ENCODE assay signal across 8 cellular contexts in the genomic region with DNA sequence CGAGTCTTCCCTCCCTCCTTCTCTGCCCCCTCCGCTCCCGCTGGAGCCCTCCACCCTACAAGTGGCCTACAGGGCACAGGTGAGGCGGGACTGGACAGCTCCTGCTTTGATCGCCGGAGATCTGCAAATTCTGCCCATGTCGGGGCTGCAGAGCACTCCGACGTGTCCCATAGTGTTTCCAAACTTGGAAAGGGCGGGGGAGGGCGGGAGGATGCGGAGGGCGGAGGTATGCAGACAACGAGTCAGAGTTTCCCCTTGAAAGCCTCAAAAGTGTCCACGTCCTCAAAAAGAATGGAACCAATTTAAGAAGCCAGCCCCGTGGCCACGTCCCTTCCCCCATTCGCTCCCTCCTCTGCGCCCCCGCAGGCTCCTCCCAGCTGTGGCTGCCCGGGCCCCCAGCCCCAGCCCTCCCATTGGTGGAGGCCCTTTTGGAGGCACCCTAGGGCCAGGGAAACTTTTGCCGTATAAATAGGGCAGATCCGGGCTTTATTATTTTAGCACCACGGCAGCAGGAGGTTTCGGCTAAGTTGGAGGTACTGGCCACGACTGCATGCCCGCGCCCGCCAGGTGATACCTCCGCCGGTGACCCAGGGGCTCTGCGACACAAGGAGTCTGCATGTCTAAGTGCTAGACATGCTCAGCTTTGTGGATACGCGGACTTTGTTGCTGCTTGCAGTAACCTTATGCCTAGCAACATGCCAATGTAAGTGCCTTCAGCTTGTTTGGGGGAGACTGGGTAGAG. TPM values are rescaled to one million over a fixed set of nuclear protein-coding genes. Genes with fewer than 3 reads are reported as not detected.
DNase-seq lines count a peak whose midpoint lies in the region; ATAC-seq and TF ChIP-seq lines count a peak whose summit lies in the region.

Gene COL1A2, plus strand, starts transcription at position 497 of the 742 bp plus-strand sequence. Its CDS starts 137 bp downstream, at position 634.

- in situ Hi-C loops in G401 (cut with HindIII; ENCODE audit: low sequenced_read_pairs), result no loop called here

- no peak for TF ChIP-seq EP300 in suprapubic skin (IDR thresholded peaks at IDR 0.05)

- H3K4me1 ChIP-seq in right lobe of liver (no peaks in the 10 kb centered on the region), suprapubic skin (peaks cover 16% of the 10 kb centered on the region)

- 5% methylated on average over 18 of the region's 34 CpGs for WGBS in right lobe of liver (ENCODE audit: insufficient coverage, low coverage, low lambda C conversion rate, missing lambda C conversion rate)
- 6% methylated on average over 11 of the region's 34 CpGs for WGBS in suprapubic skin

- H3K27ac ChIP-seq in right lobe of liver, result peak within 1 kb of the TSS; percentile 42 to 71 (median 49)
- H3K27ac ChIP-seq in suprapubic skin, result peak within 1 kb of the TSS; percentile 80

- peak; percentile 49 to 68 (median 62) for ATAC-seq in right lobe of liver
- ATAC-seq in HG03175 (IDR thresholded peaks at IDR 0.05; ENCODE audit: unreplicated experiment), result no peak

- no peaks in the 10 kb centered on the region for H3K9me3 ChIP-seq in right lobe of liver
- H3K9me3 ChIP-seq in suprapubic skin, result no peaks in the 10 kb centered on the region

- intact Hi-C loops in right lobe of liver (cut with DNase I), result no loop called here

- H3K36me3 ChIP-seq in right lobe of liver, result no peaks in the 10 kb centered on the region
- no peaks in the 10 kb centered on the region for H3K36me3 ChIP-seq in suprapubic skin

- H3K27me3 ChIP-seq in right lobe of liver (no peaks in the 10 kb centered on the region), suprapubic skin (peaks cover 5% of the 10 kb centered on the region)

- no peak for TF ChIP-seq POLR2A in right lobe of liver (IDR thresholded peaks at IDR 0.05)
- peak in 1 of 2 donors; percentile 67 for TF ChIP-seq POLR2A in suprapubic skin (IDR thresholded peaks at IDR 0.05)

- TF ChIP-seq CTCF in right lobe of liver (IDR thresholded peaks at IDR 0.05) (no peak), suprapubic skin (IDR thresholded peaks at IDR 0.05) (no peak)

- H3K4me3 ChIP-seq in right lobe of liver (peak within 1 kb of the TSS in 2 of 3 donors; percentile 26 to 31), suprapubic skin (peak within 1 kb of the TSS; percentile 47)

- DNase-seq in G401 (ENCODE audit: low spot score) (no peak), NCI-H69 (lab: John Stamatoyannopoulos, UW) (peak; percentile 79), dedifferentiated amniotic fluid mesenchymal stem cell (ENCODE audit: extremely low spot score) (peak; percentile 99), right lobe of liver (peak in 1 of 3 donors; percentile 39), suprapubic skin (ENCODE audit: low spot score in 2 of 2) (peak; percentile 84 to 92), NCI-H82 treated with DMSO at 0.1 percent for 48 hours (lab: John Stamatoyannopoulos, UW; ENCODE audit: unreplicated experiment) (no peak), kidney glomerular epithelial cell (lab: John Stamatoyannopoulos, UW) (no peak)

RNA-seq across cellular contexts. Expression of gene COL1A2, which starts in this region (rescaled TPM):
- 14.3 and 15.6 TPM in 2 replicates for total RNA-seq in G401 (2014; rRNA removed; shearing (Covaris generic))
- total RNA-seq in right lobe of liver (10 to 100 TPM in 5 of 6 experiments, 1 to 10 TPM in 1; 5.6 to 49.8 (median 18.4) TPM), suprapubic skin (100 to 1,000 TPM in 1 of 4 donors, 10 to 100 TPM in 3; 29.9 to 124 (median 61.3) TPM)

Comparison
In these comparisons a context has a peak if more than half of its experiments do, and no peak if none do; other contexts are left out.
1. DNase-seq: peak in NCI-H69 (single experiment), dedifferentiated amniotic fluid mesenchymal stem cell (single experiment) and suprapubic skin (2 of 2); none in G401 (single experiment), NCI-H82 treated with DMSO at 0.1 percent for 48 hours (single experiment) and kidney glomerular epithelial cell (single experiment).